ENCODE assay signal across 1 cellular context in the genomic region with DNA sequence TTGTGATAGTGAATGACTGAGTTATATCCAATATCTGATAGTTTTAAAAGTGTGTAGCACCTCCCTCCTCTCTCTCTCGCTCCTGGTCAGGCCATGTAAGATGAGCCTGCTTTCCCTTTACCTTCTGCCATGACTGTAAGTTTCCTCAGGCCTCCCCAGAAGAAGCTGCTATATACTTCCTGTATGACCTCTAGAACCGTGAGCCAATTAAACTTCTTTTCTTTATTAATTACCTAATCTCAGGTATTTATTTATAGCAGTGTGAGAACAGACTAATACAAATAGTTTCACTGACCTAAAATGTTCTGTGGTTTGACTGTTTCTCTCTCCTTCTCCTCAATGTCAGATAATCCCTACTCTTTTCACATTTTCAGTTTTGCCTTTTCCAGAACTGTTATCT.
TF ChIP-seq lines count a peak whose summit lies in the region.

No MANE protein-coding gene starts in this region.

TF ChIP-seq in GM12878, 131 proteins besides CTCF, POLR2A, EP300 and RAD21 (continued from another document):
- TF ChIP-seq ZNF592 (IDR thresholded peaks at IDR 0.05) = no peak
